ENCODE assay signal across 19 cellular contexts in genomic region chr4:134756456-134756855, GRCh38.
"Had no signal": no experiment of that assay in that cellular context is flagged by ENCODE, and none has a peak within 500 bp of the region (broad histone marks: within the 10 kb centered on the region; RNA-seq: fewer than 3 reads in every experiment).

No MANE protein-coding gene starts in this region.

- H3K27ac ChIP-seq: KMS-11, PC-9, VCaP had no signal

- H3K27me3 ChIP-seq: MG63 had no signal

- H3K9ac ChIP-seq: KMS-11 had no signal

- H3K9me3 ChIP-seq: MG63 had no signal

- H3K36me3 ChIP-seq: MG63 had no signal

- H2AFZ ChIP-seq: PC-9 had no signal

- DNase-seq: activated CD4-positive, alpha-beta memory T cell treated with anti-CD3 and anti-CD28 coated beads for 36 hours; activated CD4-positive, alpha-beta T cell treated with anti-CD3 and anti-CD28 coated beads, Interleukin-2, amount 10 ng/mL, durations not matched to agents 7 days and 5 days; activated CD4-positive, CD25-positive, alpha-beta regulatory T cell; activated CD8-positive, alpha-beta memory T cell treated with anti-CD3 and anti-CD28 coated beads for 24 hours; activated gamma-delta T cell; activated naive CD4-positive, alpha-beta T cell treated with anti-CD3 and anti-CD28 coated beads for 36 hours; activated T-cell treated with anti-CD3 and anti-CD28 coated beads, Interleukin-2, amount 50 U/mL, for 4 hours; cerebellar nuclear complex; MG63; NCI-H146; NCI-H1930; NCI-H2107; NCI-H226; NCI-H526; PC-9; SHP77 treated with DMSO at 0.1 percent for 48 hours; T-helper 1 cell had no signal

- H3K4me2 ChIP-seq: KMS-11, PC-9 had no signal

- ATAC-seq: activated T-cell treated with anti-CD3 and anti-CD28 coated beads, Interleukin-2, amount 50 U/mL, for 4 hours had no signal

- H3K4me3 ChIP-seq: MG63, PC-9 had no signal
